31 cellular contexts compared by ENCODE assay signal in genomic region chr5:118430076-118430475, GRCh38.
"Had no signal": no experiment of that assay in that cellular context is flagged by ENCODE, and none has a peak within 500 bp of the region (broad histone marks: within the 10 kb centered on the region; RNA-seq: fewer than 3 reads in every experiment).

No MANE protein-coding gene starts in this region.

- H3K27me3 Mint-ChIP-seq: activated CD4-positive, alpha-beta memory T cell treated with anti-CD3 and anti-CD28 coated beads for 36 hours; activated CD4-positive, alpha-beta T cell treated with anti-CD3 and anti-CD28 coated beads for 36 hours; activated CD4-positive, alpha-beta T cell treated with anti-CD3 and anti-CD28 coated beads, Interleukin-2, amount 10 ng/mL, durations not matched to agents 24 days and 14 days; activated CD8-positive, alpha-beta memory T cell treated with anti-CD3 and anti-CD28 coated beads, Interleukin-2, amount 10 ng/mL, durations not matched to agents 7 days and 5 days; activated naive CD4-positive, alpha-beta T cell treated with anti-CD3 and anti-CD28 coated beads, Interleukin-2, amount 50 U/mL, for 24 hours; activated naive CD8-positive, alpha-beta T cell treated with anti-CD3 and anti-CD28 coated beads for 36 hours; activated naive CD8-positive, alpha-beta T cell treated with anti-CD3 and anti-CD28 coated beads, Interleukin-2, amount 50 U/mL, for 24 hours had no signal

- H3K4me3 ChIP-seq: adrenal gland, body of pancreas, esophagus squamous epithelium, gastroesophageal sphincter, heart left ventricle had no signal

- H3K27ac Mint-ChIP-seq: activated CD4-positive, alpha-beta memory T cell treated with anti-CD3 and anti-CD28 coated beads for 36 hours; activated CD4-positive, alpha-beta T cell treated with anti-CD3 and anti-CD28 coated beads for 36 hours; activated CD4-positive, alpha-beta T cell treated with anti-CD3 and anti-CD28 coated beads, Interleukin-2, amount 10 ng/mL, durations not matched to agents 24 days and 14 days; activated CD8-positive, alpha-beta memory T cell treated with anti-CD3 and anti-CD28 coated beads, Interleukin-2, amount 10 ng/mL, durations not matched to agents 7 days and 5 days; activated CD8-positive, alpha-beta T cell treated with anti-CD3 and anti-CD28 coated beads, Interleukin-2, amount 10 ng/mL, durations not matched to agents 7 days and 5 days; activated naive CD4-positive, alpha-beta T cell treated with anti-CD3 and anti-CD28 coated beads for 36 hours; activated naive CD4-positive, alpha-beta T cell treated with anti-CD3 and anti-CD28 coated beads, Interleukin-2, amount 50 U/mL, for 24 hours; activated naive CD8-positive, alpha-beta T cell treated with anti-CD3 and anti-CD28 coated beads for 36 hours; activated naive CD8-positive, alpha-beta T cell treated with anti-CD3 and anti-CD28 coated beads, Interleukin-2, amount 50 U/mL, for 24 hours; activated T-helper 1 cell treated with anti-CD3 and anti-CD28 coated beads, Interleukin-12 subunit alpha, Interleukin-12 subunit beta, Interleukin-2, Interleukin-4 antibody, amounts not matched to agents 30 ng/mL and 10 ng/mL and 1 ng/mL, durations not matched to agents 14 hours and 24 hours and 36 hours; activated T-helper 2 cell treated with anti-CD3 and anti-CD28 coated beads, Interferon-gamma antibody, Interleukin-2, Interleukin-4, amounts not matched to agents 10 μg/mL and 5 μg/mL and 100 μg/mL, durations not matched to agents 14 hours and 24 hours and 36 hours had no signal

- H3K36me3 Mint-ChIP-seq: activated CD4-positive, alpha-beta memory T cell treated with anti-CD3 and anti-CD28 coated beads for 36 hours; activated CD8-positive, alpha-beta memory T cell treated with anti-CD3 and anti-CD28 coated beads, Interleukin-2, amount 10 ng/mL, durations not matched to agents 7 days and 5 days; activated naive CD4-positive, alpha-beta T cell treated with anti-CD3 and anti-CD28 coated beads, Interleukin-2, amount 50 U/mL, for 24 hours; activated naive CD8-positive, alpha-beta T cell treated with anti-CD3 and anti-CD28 coated beads for 36 hours had no signal

- H3K27me3 ChIP-seq: adrenal gland, body of pancreas, esophagus squamous epithelium, gastroesophageal sphincter, heart left ventricle had no signal

- H3K4me1 ChIP-seq: adrenal gland, body of pancreas, esophagus squamous epithelium, heart left ventricle had no signal

- H3K4me1 Mint-ChIP-seq: activated CD4-positive, alpha-beta T cell treated with anti-CD3 and anti-CD28 coated beads for 36 hours; activated CD4-positive, alpha-beta T cell treated with anti-CD3 and anti-CD28 coated beads, Interleukin-2, amount 10 ng/mL, durations not matched to agents 24 days and 14 days; activated CD8-positive, alpha-beta memory T cell treated with anti-CD3 and anti-CD28 coated beads, Interleukin-2, amount 10 ng/mL, durations not matched to agents 7 days and 5 days; activated naive CD4-positive, alpha-beta T cell treated with anti-CD3 and anti-CD28 coated beads, Interleukin-2, amount 50 U/mL, for 24 hours; activated naive CD8-positive, alpha-beta T cell treated with anti-CD3 and anti-CD28 coated beads for 36 hours; activated naive CD8-positive, alpha-beta T cell treated with anti-CD3 and anti-CD28 coated beads, Interleukin-2, amount 50 U/mL, for 24 hours had no signal

- H3K27ac ChIP-seq: adrenal gland, body of pancreas, epithelial cell of prostate, esophagus squamous epithelium, heart left ventricle had no signal

- H3K4me3 Mint-ChIP-seq: activated CD4-positive, alpha-beta memory T cell treated with anti-CD3 and anti-CD28 coated beads for 36 hours; activated CD4-positive, alpha-beta T cell treated with anti-CD3 and anti-CD28 coated beads for 36 hours; activated CD4-positive, alpha-beta T cell treated with anti-CD3 and anti-CD28 coated beads, Interleukin-2, amount 10 ng/mL, durations not matched to agents 24 days and 14 days; activated CD8-positive, alpha-beta memory T cell treated with anti-CD3 and anti-CD28 coated beads, Interleukin-2, amount 10 ng/mL, durations not matched to agents 7 days and 5 days; activated CD8-positive, alpha-beta T cell treated with anti-CD3 and anti-CD28 coated beads, Interleukin-2, amount 10 ng/mL, durations not matched to agents 7 days and 5 days; activated naive CD4-positive, alpha-beta T cell treated with anti-CD3 and anti-CD28 coated beads for 36 hours; activated naive CD4-positive, alpha-beta T cell treated with anti-CD3 and anti-CD28 coated beads, Interleukin-2, amount 50 U/mL, for 24 hours; activated naive CD8-positive, alpha-beta T cell treated with anti-CD3 and anti-CD28 coated beads for 36 hours; activated naive CD8-positive, alpha-beta T cell treated with anti-CD3 and anti-CD28 coated beads, Interleukin-2, amount 50 U/mL, for 24 hours; activated T-helper 1 cell treated with anti-CD3 and anti-CD28 coated beads, Interleukin-12 subunit alpha, Interleukin-12 subunit beta, Interleukin-2, Interleukin-4 antibody, amounts not matched to agents 30 ng/mL and 10 ng/mL and 1 ng/mL, durations not matched to agents 14 hours and 24 hours and 36 hours had no signal

- DNase-seq: activated CD4-positive, alpha-beta memory T cell treated with anti-CD3 and anti-CD28 coated beads for 36 hours; activated CD4-positive, alpha-beta T cell treated with anti-CD3 and anti-CD28 coated beads for 36 hours; activated CD4-positive, alpha-beta T cell treated with anti-CD3 and anti-CD28 coated beads, Interleukin-2, amount 10 ng/mL, durations not matched to agents 24 days and 14 days; activated CD4-positive, CD25-positive, alpha-beta regulatory T cell; activated CD4-positive, CD25-positive, alpha-beta regulatory T cell treated with anti-CD3 and anti-CD28 coated beads, Interleukin-2, amount 50 U/mL, for 72 hours; activated CD8-positive, alpha-beta memory T cell treated with anti-CD3 and anti-CD28 coated beads, Interleukin-2, amount 10 ng/mL, durations not matched to agents 7 days and 5 days; activated CD8-positive, alpha-beta memory T cell treated with anti-CD3 and anti-CD28 coated beads, Interleukin-2, amount 50 U/mL, for 4 hours; activated CD8-positive, alpha-beta T cell treated with anti-CD3 and anti-CD28 coated beads, Interleukin-2, amount 10 ng/mL, durations not matched to agents 7 days and 5 days; activated effector memory CD4-positive, alpha-beta T cell treated with anti-CD3 and anti-CD28 coated beads, Interleukin-2, amount 50 U/mL, for 16 hours; activated naive CD4-positive, alpha-beta T cell treated with anti-CD3 and anti-CD28 coated beads for 36 hours; activated naive CD8-positive, alpha-beta T cell treated with anti-CD3 and anti-CD28 coated beads for 36 hours; activated naive CD8-positive, alpha-beta T cell treated with anti-CD3 and anti-CD28 coated beads, Interleukin-2, amount 50 U/mL, for 24 hours; activated T-cell treated with anti-CD3 and anti-CD28 coated beads, Interleukin-2, amount 50 U/mL, for 1 hour; activated T-cell treated with anti-CD3 and anti-CD28 coated beads, Interleukin-2, amount 50 U/mL, for 48 hours; adrenal gland; amygdala; aorta; body of pancreas; caudate nucleus; cortex of kidney; dermis blood vessel endothelial cell; effector CD8-positive, alpha-beta T cell; esophagus squamous epithelium; foreskin melanocyte; heart left ventricle; T-helper 2 cell had no signal

- H3K36me3 ChIP-seq: adrenal gland, esophagus squamous epithelium, gastroesophageal sphincter, heart left ventricle had no signal

- H3K9me3 ChIP-seq: adrenal gland, body of pancreas, esophagus squamous epithelium had no signal

- H3K9me3 Mint-ChIP-seq: activated T-helper 1 cell treated with anti-CD3 and anti-CD28 coated beads, Interleukin-12 subunit alpha, Interleukin-12 subunit beta, Interleukin-2, Interleukin-4 antibody, amounts not matched to agents 30 ng/mL and 10 ng/mL and 1 ng/mL, durations not matched to agents 14 hours and 24 hours and 36 hours had no signal
